In the genomic region with DNA sequence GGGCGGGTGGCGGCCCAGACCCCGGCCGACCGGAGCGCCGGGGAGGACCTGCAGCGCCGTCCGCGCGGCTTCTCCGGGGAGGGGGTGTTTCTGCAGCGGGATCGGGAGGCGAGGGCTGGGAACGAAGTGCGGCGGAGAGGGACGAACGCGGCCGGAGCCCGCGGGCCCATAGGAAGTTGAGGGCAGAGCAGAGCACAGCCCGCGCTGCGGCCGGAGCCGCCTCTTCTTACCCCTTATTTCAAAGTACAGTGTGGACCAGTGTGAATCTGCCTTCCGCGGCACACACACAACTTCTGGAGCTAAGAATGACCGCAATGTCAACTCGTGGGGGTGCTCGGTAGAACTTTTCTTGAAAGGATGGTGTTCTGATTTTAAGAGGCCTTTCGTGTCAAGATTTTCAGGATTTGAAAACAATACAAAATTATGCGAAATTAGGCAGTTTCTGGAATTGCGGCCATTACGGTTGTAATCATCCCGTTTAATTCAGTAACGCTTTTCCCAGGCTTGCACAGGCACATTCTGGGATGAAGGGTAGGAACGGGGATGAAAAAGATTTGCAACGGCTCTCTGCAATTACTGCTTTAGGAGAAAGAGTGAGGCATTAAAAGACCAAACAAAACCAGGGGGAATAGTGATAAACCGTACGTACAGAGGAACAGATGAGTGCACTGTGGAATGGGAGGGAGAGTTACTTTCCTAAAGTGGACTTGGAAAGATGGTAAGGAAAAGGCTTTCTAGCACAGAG, we compare ENCODE assay signal across 8 cellular contexts. TPM values are rescaled to one million over a fixed set of nuclear protein-coding genes. Genes with fewer than 3 reads are reported as not detected.
A peak's percentile ranks its signal among the peaks of the same experiment; 100 is the strongest.
DNase-seq lines count a peak whose midpoint lies in the region; ATAC-seq lines count a peak whose summit lies in the region.

No MANE protein-coding gene starts in this region.

- H3K36me3 Mint-ChIP-seq in activated T-cell treated with anti-CD3 and anti-CD28 coated beads, Interleukin-2, amount 50 U/mL, for 4 hours (ENCODE audit: insufficient read depth): no peaks in the 10 kb centered on the region
- H3K36me3 Mint-ChIP-seq in naive B cell: no peaks in the 10 kb centered on the region

- DNase-seq in Ammon's horn (ENCODE audit: low spot score): peak; percentile 53
- peak; percentile 81 for DNase-seq in NCI-H748 (lab: John Stamatoyannopoulos, UW; ENCODE audit: unreplicated experiment)
- DNase-seq in activated T-cell treated with anti-CD3 and anti-CD28 coated beads, Interleukin-2, amount 50 U/mL, for 4 hours: no peak
- peak; percentile 70 for DNase-seq in fibroblast of gingiva (ENCODE audit: low read depth)
- peak; percentile 4 for DNase-seq in naive B cell
- DNase-seq in superior temporal gyrus (ENCODE audit: extremely low spot score): peak; percentile 58

- H3K27ac Mint-ChIP-seq in naive B cell: peak overlapping the region; percentile 95 to 99 (median 97)

- no peaks in the 10 kb centered on the region for H3K9me3 Mint-ChIP-seq in activated T-cell treated with anti-CD3 and anti-CD28 coated beads, Interleukin-2, amount 50 U/mL, for 4 hours
- no peaks in the 10 kb centered on the region for H3K9me3 Mint-ChIP-seq in naive B cell

- peaks cover 38% of the 10 kb centered on the region for H3K4me1 Mint-ChIP-seq in activated T-cell treated with anti-CD3 and anti-CD28 coated beads, Interleukin-2, amount 50 U/mL, for 4 hours (ENCODE audit: low read depth)
- peaks cover 18 to 34% (median 31%) of the 10 kb centered on the region in 3 donors for H3K4me1 Mint-ChIP-seq in naive B cell

- H3K27me3 Mint-ChIP-seq in activated T-cell treated with anti-CD3 and anti-CD28 coated beads, Interleukin-2, amount 50 U/mL, for 4 hours (ENCODE audit: low read depth): no peaks in the 10 kb centered on the region
- H3K27me3 Mint-ChIP-seq in naive B cell: peaks cover 0 to 4% (median 0%) of the 10 kb centered on the region in 3 donors

- peak overlapping the region; percentile 92 for H3K4me3 Mint-ChIP-seq in activated T-cell treated with anti-CD3 and anti-CD28 coated beads, Interleukin-2, amount 50 U/mL, for 4 hours
- H3K4me3 Mint-ChIP-seq in naive B cell: peak overlapping the region; percentile 91 to 98 (median 94)

- ATAC-seq in GM18861 (IDR thresholded peaks at IDR 0.05; ENCODE audit: unreplicated experiment) (peak; percentile 19), HG03066 (IDR thresholded peaks at IDR 0.05; ENCODE audit: low read depth, unreplicated experiment) (peak; percentile 26), naive B cell (ENCODE audit: low read depth in 2 of 2) (peak; percentile 8 to 20)
- peak; percentile 12 to 13 for ATAC-seq in activated T-cell treated with anti-CD3 and anti-CD28 coated beads, Interleukin-2, amount 50 U/mL, for 4 hours

RNA-seq across cellular contexts. Expression of a gene that starts 0.8 kb away (rescaled TPM):
- total RNA-seq in activated T-cell treated with anti-CD3 and anti-CD28 coated beads, Interleukin-2, amount 50 U/mL, for 4 hours: 10 to 100 TPM; 14.3 to 16.0 (median 15.1) TPM
- polyA plus RNA-seq in naive B cell (ENCODE audit: low read depth in 6 of 6): 1 to 10 TPM; 1.5 to 8.7 (median 6.0) TPM
